25 cellular contexts compared by ENCODE assay signal in genomic region chr5:179361204-179361603, GRCh38. TPM values are rescaled to one million over a fixed set of nuclear protein-coding genes. Genes with fewer than 3 reads are reported as not detected.
"Had no signal": no experiment of that assay in that cellular context is flagged by ENCODE, and none has a peak within 500 bp of the region (broad histone marks: within the 10 kb centered on the region; RNA-seq: fewer than 3 reads in every experiment).

No MANE protein-coding gene starts in this region.

- H3K4me3 Mint-ChIP-seq: T-cell had no signal

- H3K4me3 ChIP-seq: MG63, SJCRH30 had no signal

- H3K27ac Mint-ChIP-seq: T-cell had no signal

- DNase-seq: KBM-7; MG63; NCI-H1092; NCI-H1105 treated with DMSO at 0.1 percent for 48 hours; NCI-H1417 treated with DMSO at 0.1 percent for 48 hours; NCI-H146; NCI-H1694 treated with DMSO at 0.1 percent for 48 hours; NCI-H1930; NCI-H2081; NCI-H2107; NCI-H2171; NCI-H446; NCI-H510A; NCI-H524 treated with DMSO at 0.1 percent for 48 hours; NCI-H69; NCI-H774; NK-92 treated with Interleukin-12 subunit alpha and Interleukin-12 subunit beta, amount 100 ng/mL, for 24 hours; SHP77 treated with DMSO at 0.1 percent for 48 hours; SJCRH30; T-cell had no signal

- H3K36me3 ChIP-seq: MG63, SJCRH30 had no signal

- ATAC-seq: Panc1, PC-3, T-cell had no signal

- H3K27ac ChIP-seq: HL-60, RWPE1, SJCRH30 had no signal

- H3K27me3 ChIP-seq: SJCRH30 had no signal

- H3K4me1 ChIP-seq: SJCRH30 had no signal

- H3K9me3 ChIP-seq: MG63, SJCRH30 had no signal

- H3K4me1 Mint-ChIP-seq: T-cell had no signal

- H3K36me3 Mint-ChIP-seq: T-cell had no signal

RNA-seq across cellular contexts. Expression of gene ADAMTS2, which starts 15.9 kb away (rescaled TPM):
- total RNA-seq: OCI-LY7, PC-3, SJCRH30 had no signal
